8 cellular contexts compared by ENCODE assay signal in the genomic region with DNA sequence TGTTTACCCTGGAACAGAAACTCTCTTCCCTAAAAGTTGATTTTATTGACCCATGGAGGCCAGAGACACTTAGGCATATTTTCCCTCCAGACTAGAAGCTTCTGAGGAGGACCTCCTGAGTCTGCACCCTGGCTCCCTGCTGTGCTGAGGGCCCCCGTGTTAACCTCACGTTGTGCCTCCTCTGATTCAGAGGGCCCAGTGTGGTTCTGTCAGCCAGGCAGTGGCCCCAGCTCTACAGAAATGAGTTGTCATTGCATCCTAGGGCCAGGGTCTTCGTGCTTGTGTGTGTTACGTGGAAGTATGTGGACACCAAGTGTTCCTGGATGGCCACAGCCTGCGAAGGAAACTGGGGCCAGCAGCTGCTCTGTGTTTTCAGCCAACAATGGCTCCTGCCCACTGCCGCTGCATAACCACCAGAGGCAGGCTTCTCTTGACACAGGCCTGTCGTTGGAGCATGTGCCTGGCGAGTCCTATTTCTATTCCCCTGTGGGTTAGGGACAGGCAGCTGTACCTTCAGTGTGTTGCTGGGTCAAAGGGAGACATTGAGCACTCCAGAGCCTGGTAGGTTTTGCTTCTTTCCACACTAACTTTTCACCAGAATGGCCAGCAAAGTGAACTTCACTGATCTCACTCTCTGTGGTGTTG. TPM values are rescaled to one million over a fixed set of nuclear protein-coding genes. Genes with fewer than 3 reads are reported as not detected.
DNase-seq lines count a peak whose midpoint lies in the region; FAIRE-seq and TF ChIP-seq lines count a peak whose summit lies in the region.

No MANE protein-coding gene starts in this region.

- no peaks in the 10 kb centered on the region for H3K9me1 ChIP-seq in endothelial cell of umbilical vein (replicated peaks; ENCODE audit: control insufficient read depth, extremely low read depth, insufficient read depth, low read length)

- POLR2A ChIA-PET in endothelial cell of umbilical vein (lab: Charles Lee): no interaction called here

- H3K4me2 ChIP-seq in endothelial cell of umbilical vein (ENCODE audit: insufficient read depth, low read length) (no peak overlapping the region), neural progenitor cell (no peak overlapping the region)

- CTCF ChIA-PET in endothelial cell of umbilical vein (lab: Charles Lee): interaction anchor here (1.0 to 5.0 kb wide), 5 partner anchors 13 to 34 kb away, joined by 3 to 36 read pairs (median 4); no protein-coding TSS in a partner anchor

- peak overlapping the region; percentile 81 for H3K27ac Mint-ChIP-seq in neural progenitor cell

- H4K20me1 ChIP-seq in endothelial cell of umbilical vein (replicated peaks; ENCODE audit: control insufficient read depth, extremely low read depth, insufficient read depth, low read length) (peaks cover 4% of the 10 kb centered on the region), neural progenitor cell (ENCODE audit: low read depth) (no peaks in the 10 kb centered on the region)

- H3K9ac ChIP-seq in endothelial cell of umbilical vein (replicated peaks; ENCODE audit: extremely low read depth, insufficient read depth, low read length) (no peak overlapping the region), neural progenitor cell (no peak overlapping the region)

- peak overlapping the region; percentile 80 for H3K27ac ChIP-seq in endothelial cell of umbilical vein (ENCODE audit: insufficient read depth, low read depth, low read length)
- peak overlapping the region; percentile 26 for H3K27ac ChIP-seq in neural progenitor cell
- H3K27ac ChIP-seq in uterus: peak overlapping the region; percentile 93 to 98

- H3K4me1 Mint-ChIP-seq in neural progenitor cell: peaks cover 28% of the 10 kb centered on the region

- H3K79me2 ChIP-seq in endothelial cell of umbilical vein (ENCODE audit: control insufficient read depth, insufficient read depth, low read length) (peaks cover 91% of the 10 kb centered on the region), neural progenitor cell (ENCODE audit: low read depth) (peaks cover 25% of the 10 kb centered on the region)

- intact Hi-C loops in endothelial cell of umbilical vein (cut with micrococcal nuclease) (no loop called here), uterus (cut with DNase I; ENCODE audit: low total_unique reads) (no loop called here)

- H3K27me3 ChIP-seq in endothelial cell of umbilical vein (ENCODE audit: control insufficient read depth in 2 of 2, insufficient read depth in 2 of 2, low read length in 2 of 2): no peaks in the 10 kb centered on the region
- no peaks in the 10 kb centered on the region for H3K27me3 ChIP-seq in neural progenitor cell
- H3K27me3 ChIP-seq in uterus: no peaks in the 10 kb centered on the region

- H3K9me3 Mint-ChIP-seq in neural progenitor cell: no peaks in the 10 kb centered on the region

- H3K9me3 ChIP-seq in endothelial cell of umbilical vein (replicated peaks; ENCODE audit: control insufficient read depth, insufficient read depth, low read length) (no peaks in the 10 kb centered on the region), neural progenitor cell (ENCODE audit: low read depth) (no peaks in the 10 kb centered on the region), uterus (no peaks in the 10 kb centered on the region)

- H3K4me3 Mint-ChIP-seq in neural progenitor cell: no peak overlapping the region

- peaks cover 57% of the 10 kb centered on the region for H3K4me1 ChIP-seq in endothelial cell of umbilical vein (ENCODE audit: control insufficient read depth, extremely low read depth, insufficient read depth, low read length)
- peaks cover 25% of the 10 kb centered on the region for H3K4me1 ChIP-seq in neural progenitor cell
- peaks cover 30 to 47% of the 10 kb centered on the region in 2 donors for H3K4me1 ChIP-seq in uterus

- H3K27me3 Mint-ChIP-seq in neural progenitor cell (ENCODE audit: insufficient read depth, low read depth): no peaks in the 10 kb centered on the region

- dilution Hi-C loops in endothelial cell of umbilical vein (cut with MboI; ENCODE audit: extremely low pct_ligation_motif_present, low sequenced_read_pairs): no loop called here

- H3K36me3 ChIP-seq in endothelial cell of umbilical vein (ENCODE audit: control insufficient read depth in 2 of 2, extremely low read depth in 1 of 2, insufficient read depth in 2 of 2, low read length in 2 of 2): peaks cover 10 to 15% of the 10 kb centered on the region in 2 experiments
- no peaks in the 10 kb centered on the region for H3K36me3 ChIP-seq in neural progenitor cell
- no peaks in the 10 kb centered on the region for H3K36me3 ChIP-seq in uterus

- TF ChIP-seq POLR2A in endothelial cell of umbilical vein (IDR thresholded peaks at IDR 0.05; ENCODE audit: low read depth, low read length) (no peak), uterus (IDR thresholded peaks at IDR 0.05) (no peak)

- DNase-seq in AG09319 (ENCODE audit: extremely low read depth, low read depth) (no peak), endothelial cell of umbilical vein (ENCODE audit: low read depth, low spot score) (peak; percentile 48), neural progenitor cell (ENCODE audit: low spot score) (no peak), uterus (peak; percentile 37 to 43), NCI-H526 treated with DMSO at 0.1 percent for 48 hours (lab: John Stamatoyannopoulos, UW) (no peak), HCEC 1CT (no peak), islet precursor cell (no peak)
- DNase-seq in activated CD4-positive, CD25-positive, alpha-beta regulatory T cell (lab: John Stamatoyannopoulos, UW): peak; percentile 9 to 28 (median 21)

- TF ChIP-seq CTCF in AG09319 (IDR thresholded peaks at IDR 0.05; ENCODE audit: low read depth, low read length) (peak; percentile 51), endothelial cell of umbilical vein (IDR thresholded peaks at IDR 0.05; ENCODE audit: extremely low read depth in 1 of 2, insufficient read depth in 1 of 2, low read depth in 1 of 2, low read length in 2 of 2) (peak; percentile 20 to 51), neural progenitor cell (IDR thresholded peaks at IDR 0.05) (peak; percentile 18), uterus (IDR thresholded peaks at IDR 0.05) (peak in 2 of 4 experiments; percentile 9 to 32)

- H3K36me3 Mint-ChIP-seq in neural progenitor cell: peaks cover 14% of the 10 kb centered on the region

- H3K4me3 ChIP-seq in endothelial cell of umbilical vein (replicated peaks in 1 of 3; ENCODE audit: insufficient read depth in 1 of 3, low read depth in 1 of 3, low read length in 3 of 3) (no peak overlapping the region), neural progenitor cell (no peak overlapping the region), uterus (no peak overlapping the region)

- peak; percentile 33 for FAIRE-seq in endothelial cell of umbilical vein (lab: Jason Lieb, UNC)

- BruUV-seq in endothelial cell of umbilical vein (replicated peaks; lab: Mats Ljungman, UMichigan): no TSS peak

- H3F3A ChIP-seq in neural progenitor cell (ENCODE audit: low read depth): no peaks in the 10 kb centered on the region

- H2AFZ ChIP-seq in endothelial cell of umbilical vein (ENCODE audit: low read depth, low read length) (no peak overlapping the region), neural progenitor cell (replicated peaks) (no peak overlapping the region)

TF ChIP-seq in endothelial cell of umbilical vein, 7 proteins besides CTCF, POLR2A, EP300 and RAD21:
- no peak for TF ChIP-seq GATA2 (IDR thresholded peaks at IDR 0.05; ENCODE audit: insufficient read depth, insufficient read length, low read depth, low read length)
- TF ChIP-seq JUN (IDR thresholded peaks at IDR 0.05; ENCODE audit: borderline replicate concordance, insufficient read depth, insufficient read length, low read depth): no peak
- no peak for TF ChIP-seq FOS (IDR thresholded peaks at IDR 0.05; ENCODE audit: borderline replicate concordance, insufficient read depth, low read length)
- TF ChIP-seq MYC (IDR thresholded peaks at IDR 0.05; ENCODE audit: low read depth, low read length): no peak
- no peak for TF ChIP-seq EZH2 (IDR thresholded peaks at IDR 0.05; ENCODE audit: borderline replicate concordance, low read depth, low read length, severe bottlenecking)
- no peak for TF ChIP-seq POLR2AphosphoS5 (IDR thresholded peaks at IDR 0.05; ENCODE audit: insufficient read depth, low read depth, low read length)
- TF ChIP-seq, protein P1, sequence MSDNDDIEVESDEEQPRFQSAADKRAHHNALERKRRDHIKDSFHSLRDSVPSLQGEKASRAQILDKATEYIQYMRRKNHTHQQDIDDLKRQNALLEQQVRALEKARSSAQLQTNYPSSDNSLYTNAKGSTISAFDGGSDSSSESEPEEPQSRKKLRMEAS (IDR thresholded peaks at IDR 0.05; ENCODE audit: insufficient read depth, insufficient read length): no peak

RNA-seq across cellular contexts. Expression of a gene that starts 44.5 kb away (rescaled TPM):
- total RNA-seq in endothelial cell of umbilical vein (126 and 138 TPM in 2 replicates), neural progenitor cell (ENCODE audit: low replicate concordance) (11.4 and 21.3 TPM in 2 replicates), uterus (100 to 1,000 TPM in 1 of 4 donors, 10 to 100 TPM in 3; 16.5 to 110 (median 38.6) TPM)
- 68.1 and 85.1 TPM in 2 replicates for polyA plus RNA-seq in endothelial cell of umbilical vein
- polyA plus RNA-seq in endothelial cell of umbilical vein (2011; cell fraction: cytosol; rRNA removed): 39.4 and 44.2 TPM in 2 replicates
- polyA plus RNA-seq in endothelial cell of umbilical vein (2011; cell fraction: nucleus; rRNA removed): 186 and 198 TPM in 2 replicates
- 54.1 and 54.9 TPM in 2 replicates for polyA plus RNA-seq in endothelial cell of umbilical vein (2012)
- 86.6 and 102 TPM in 2 replicates for polyA minus RNA-seq in endothelial cell of umbilical vein
- polyA minus RNA-seq in endothelial cell of umbilical vein (2011; cell fraction: cytosol; rRNA and poly(A)+ RNA removed): 22.4 TPM
- 145 and 223 TPM in 2 replicates for polyA minus RNA-seq in endothelial cell of umbilical vein (2011; cell fraction: nucleus; rRNA and poly(A)+ RNA removed)

RNA-seq across cellular contexts. Expression of a gene that starts 56.3 kb away (rescaled TPM):
- total RNA-seq in endothelial cell of umbilical vein: 20.1 and 24.2 TPM in 2 replicates
- polyA plus RNA-seq in endothelial cell of umbilical vein: 33.6 and 38.1 TPM in 2 replicates
- 19.9 and 24.6 TPM in 2 replicates for polyA plus RNA-seq in endothelial cell of umbilical vein (2011; cell fraction: cytosol; rRNA removed)
- polyA plus RNA-seq in endothelial cell of umbilical vein (2011; cell fraction: nucleus; rRNA removed): 33.5 and 50.8 TPM in 2 replicates
- 14.3 and 15.8 TPM in 2 replicates for polyA plus RNA-seq in endothelial cell of umbilical vein (2012)
- 40.5 and 44.8 TPM in 2 replicates for polyA minus RNA-seq in endothelial cell of umbilical vein
- polyA minus RNA-seq in endothelial cell of umbilical vein (2011; cell fraction: cytosol; rRNA and poly(A)+ RNA removed): 4.0 TPM
- 21.8 and 24.5 TPM in 2 replicates for polyA minus RNA-seq in endothelial cell of umbilical vein (2011; cell fraction: nucleus; rRNA and poly(A)+ RNA removed)
- 14.3 and 31.9 TPM in 2 replicates for total RNA-seq in neural progenitor cell (ENCODE audit: low replicate concordance)
- total RNA-seq in uterus: 10 to 100 TPM; 14.1 to 73.8 (median 42.7) TPM

Comparison
In these comparisons a context has a peak if more than half of its experiments do, and no peak if none do; other contexts are left out.
1. DNase-seq: peak in activated CD4-positive, CD25-positive, alpha-beta regulatory T cell (4 of 4), endothelial cell of umbilical vein (single experiment) and uterus (2 of 2); none in AG09319 (single experiment), neural progenitor cell (single experiment), NCI-H526 treated with DMSO at 0.1 percent for 48 hours (single experiment), HCEC 1CT (single experiment) and islet precursor cell (single experiment).
2. H3K27ac ChIP-seq: peak in every context shown above with its lines; median percentile 96 in uterus; 80 in endothelial cell of umbilical vein; 26 in neural progenitor cell.